ENCODE assay signal across 33 cellular contexts in the genomic region with DNA sequence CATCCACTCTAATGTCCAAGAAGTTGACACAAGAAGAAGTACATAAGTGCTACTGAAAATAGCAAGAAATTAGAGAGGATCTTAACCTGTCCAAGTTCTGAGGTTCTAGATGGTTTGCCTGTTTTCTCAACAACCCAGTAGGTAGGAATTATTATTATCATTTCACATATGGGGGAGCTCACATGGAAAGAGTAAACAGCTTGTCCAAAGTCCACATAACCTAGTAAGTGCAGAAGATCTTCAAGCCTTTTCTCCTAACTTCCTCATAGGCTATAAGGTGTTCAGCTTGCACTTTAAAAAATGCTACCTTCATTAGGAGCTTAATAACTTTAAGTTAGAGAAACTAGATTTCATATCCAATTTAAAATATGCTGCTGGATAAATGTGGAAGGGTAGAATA. TPM values are rescaled to one million over a fixed set of nuclear protein-coding genes. Genes with fewer than 3 reads are reported as not detected.
"Had no signal": no experiment of that assay in that cellular context is flagged by ENCODE, and none has a peak within 500 bp of the region (broad histone marks: within the 10 kb centered on the region; RNA-seq: fewer than 3 reads in every experiment).

No MANE protein-coding gene starts in this region.

- H3K4me2 ChIP-seq: KMS-11 had no signal

- ATAC-seq: Panc1 had no signal

- DNase-seq: activated B cell treated with CpG ODN at 0.5 μM for 24 hours; activated CD4-positive, alpha-beta memory T cell treated with anti-CD3 and anti-CD28 coated beads for 36 hours; activated CD4-positive, alpha-beta T cell treated with anti-CD3 and anti-CD28 coated beads for 4 hours; activated CD4-positive, alpha-beta T cell treated with anti-CD3 and anti-CD28 coated beads, Interleukin-2, amount 50 U/mL, for 1 hour; activated CD4-positive, CD25-positive, alpha-beta regulatory T cell treated with anti-CD3 and anti-CD28 coated beads, Interleukin-2, amount 50 U/mL, for 72 hours; activated CD8-positive, alpha-beta memory T cell treated with anti-CD3 and anti-CD28 coated beads, Interleukin-2, amount 50 U/mL, for 4 hours; activated effector memory CD4-positive, alpha-beta T cell treated with Interleukin-2 at 50 U/mL for 16 hours; activated naive CD4-positive, alpha-beta T cell treated with anti-CD3 and anti-CD28 coated beads, Interleukin-2, amount 50 U/mL, for 16 hours; activated naive CD8-positive, alpha-beta T cell treated with anti-CD3 and anti-CD28 coated beads for 36 hours; activated T-cell treated with anti-CD3 and anti-CD28 coated beads, Interleukin-2, amount 50 U/mL, for 48 hours; amniotic stem cell; aorta; brain microvascular endothelial cell; central memory CD4-positive, alpha-beta T cell; NCI-H1105; NCI-H1417 treated with DMSO at 0.1 percent for 48 hours; NCI-H187 treated with DMSO at 0.1 percent for 48 hours; NCI-H2081; NCI-H2171 treated with DMSO at 0.1 percent for 48 hours; NCI-H2227 treated with DMSO at 0.1 percent for 48 hours; NCI-H446 treated with DMSO at 0.1 percent for 48 hours; RPMI8226; SHP77 treated with DMSO at 0.1 percent for 48 hours; SW 1271; T-helper 1 cell; T-helper 2 cell; T-helper 9 cell had no signal

- H3K4me3 ChIP-seq: SJSA1 had no signal

- H3K27ac ChIP-seq: brain microvascular endothelial cell, KMS-11, SJSA1, VCaP had no signal

- H3K9me3 ChIP-seq: SJSA1 had no signal

- H3K27me3 ChIP-seq: brain microvascular endothelial cell had no signal

- H3K36me3 ChIP-seq: brain microvascular endothelial cell, SJSA1 had no signal

- H3K9ac ChIP-seq: KMS-11 had no signal

RNA-seq across cellular contexts. Expression of gene SLC2A2, which starts 3.0 kb away (rescaled TPM):
- total RNA-seq: activated B cell treated with CpG ODN at 0.5 μM for 24 hours; activated CD4-positive, alpha-beta memory T cell treated with anti-CD3 and anti-CD28 coated beads for 36 hours; activated naive CD8-positive, alpha-beta T cell treated with anti-CD3 and anti-CD28 coated beads for 36 hours; aorta; LHCN-M2; MCF 10A; SJSA1 had no signal
